Comparison of ENCODE assay signal across 2 cellular contexts in genomic region chr17:1413281-1413791, GRCh38.
A peak's percentile ranks its signal among the peaks of the same experiment; 100 is the strongest.
TF ChIP-seq lines count a peak whose summit lies in the region.

No MANE protein-coding gene starts in this region.

TF ChIP-seq in K562, 482 proteins besides CTCF, POLR2A, EP300 and RAD21 (continued from another document and continues in another):
- TF ChIP-seq CREM (IDR thresholded peaks at IDR 0.05; ENCODE audit: low read depth): 0 out of 2 replicates have a peak, but pooled peaks have one; percentile 20
- TF ChIP-seq ZNF79 (CRISPR knock-in tag; IDR thresholded peaks at IDR 0.05; ENCODE audit: low read depth): no peak
- peak; percentile 65 to 78 for TF ChIP-seq TRIM24 (IDR thresholded peaks at IDR 0.05)
- TF ChIP-seq L3MBTL2 (IDR thresholded peaks at IDR 0.05): no peak
- TF ChIP-seq CBFA2T3 (IDR thresholded peaks at IDR 0.05): peak; percentile 48
- TF ChIP-seq POLR2AphosphoS5 (IDR thresholded peaks at IDR 0.05; ENCODE audit: control insufficient read depth, insufficient read depth, low read depth, low read length): no peak
- TF ChIP-seq NCOR1 (IDR thresholded peaks at IDR 0.05): no peak
- TF ChIP-seq E2F6 (IDR thresholded peaks at IDR 0.05; ENCODE audit: borderline replicate concordance in 1 of 2, extremely low read depth in 1 of 2, insufficient read depth in 1 of 2, insufficient read length in 1 of 2, low read depth in 1 of 2, low read length in 1 of 2, poor library complexity in 1 of 2, severe bottlenecking in 1 of 2): no peak
- TF ChIP-seq CEBPG (CRISPR knock-in tag; IDR thresholded peaks at IDR 0.05): no peak
- no peak for TF ChIP-seq CEBPG (tag; conservative IDR thresholded peaks at IDR 0.05 in 1 of 2, IDR thresholded peaks at IDR 0.05 in 1 of 2)
- TF ChIP-seq RBM22 (IDR thresholded peaks at IDR 0.05; ENCODE audit: low read depth, low read length, poor library complexity, severe bottlenecking): no peak
- no peak for TF ChIP-seq TGIF2 (CRISPR knock-in tag; IDR thresholded peaks at IDR 0.05)
- TF ChIP-seq ZNF184 (CRISPR knock-in tag; IDR thresholded peaks at IDR 0.05): no peak
- no peak for TF ChIP-seq ZNF75A (CRISPR knock-in tag; IDR thresholded peaks at IDR 0.05)
- TF ChIP-seq ZBTB11 (CRISPR knock-in tag; IDR thresholded peaks at IDR 0.05): no peak
- no peak for TF ChIP-seq U2AF1 (optimal IDR thresholded peaks at IDR 0.05; ENCODE audit: low read depth, low read length)
- TF ChIP-seq ZKSCAN3 (CRISPR knock-in tag; IDR thresholded peaks at IDR 0.05): no peak
- TF ChIP-seq NR2F6 (CRISPR knock-in tag; IDR thresholded peaks at IDR 0.05): no peak
- TF ChIP-seq GTF2A2 (tag; IDR thresholded peaks at IDR 0.05): no peak
- no peak for TF ChIP-seq TFAM (CRISPR knock-in tag; conservative IDR thresholded peaks at IDR 0.05)
- TF ChIP-seq RCOR1 (IDR thresholded peaks at IDR 0.05; ENCODE audit: borderline replicate concordance in 1 of 2, low read depth in 2 of 2, low read length in 2 of 2): peak in 1 of 2 experiments; percentile 61; a peak in 2 of 4 replicates
- no peak for TF ChIP-seq HDAC2 (IDR thresholded peaks at IDR 0.05)
- TF ChIP-seq DACH1 (IDR thresholded peaks at IDR 0.05; ENCODE audit: partially characterized antibody): peak; percentile 48

TF ChIP-seq in HepG2, 621 proteins besides CTCF, POLR2A, EP300 and RAD21 (continued from another document and continues in another):
- no peak for TF ChIP-seq BCLAF1 (IDR thresholded peaks at IDR 0.05)
- no peak for TF ChIP-seq ZNF607 (CRISPR knock-in tag; IDR thresholded peaks at IDR 0.05; ENCODE audit: borderline replicate concordance)
- TF ChIP-seq SNAPC5 (CRISPR knock-in tag; IDR thresholded peaks at IDR 0.05; ENCODE audit: borderline replicate concordance): no peak
- 0 out of 2 replicates have a peak, but pooled peaks have one; percentile 24 for TF ChIP-seq HINFP (CRISPR knock-in tag; IDR thresholded peaks at IDR 0.05; ENCODE audit: low read depth)
- no peak for TF ChIP-seq GMEB2 (CRISPR knock-in tag; IDR thresholded peaks at IDR 0.05; ENCODE audit: low read depth)
- no peak for TF ChIP-seq MNT (IDR thresholded peaks at IDR 0.05)
- TF ChIP-seq ZNF432 (CRISPR knock-in tag; IDR thresholded peaks at IDR 0.05; ENCODE audit: borderline replicate concordance): no peak
- TF ChIP-seq SRSF4 (IDR thresholded peaks at IDR 0.05; ENCODE audit: low read depth, low read length, poor library complexity, severe bottlenecking): no peak
- TF ChIP-seq ZNF598 (CRISPR knock-in tag; IDR thresholded peaks at IDR 0.05; ENCODE audit: borderline replicate concordance): no peak
- TF ChIP-seq ZNF773 (CRISPR knock-in tag; IDR thresholded peaks at IDR 0.05; ENCODE audit: borderline replicate concordance): no peak
- TF ChIP-seq CEBPG (CRISPR knock-in tag; IDR thresholded peaks at IDR 0.05): no peak
- TF ChIP-seq ELF1 (CRISPR knock-in tag; IDR thresholded peaks at IDR 0.05): peak; percentile 39
- TF ChIP-seq TP53 (CRISPR knock-in tag; conservative IDR thresholded peaks at IDR 0.05): no peak
- no peak for TF ChIP-seq ZSCAN20 (CRISPR knock-in tag; IDR thresholded peaks at IDR 0.05; ENCODE audit: borderline replicate concordance)
- no peak for TF ChIP-seq ZNF776 (CRISPR knock-in tag; IDR thresholded peaks at IDR 0.05)
- no peak for TF ChIP-seq STAT6 (CRISPR knock-in tag; IDR thresholded peaks at IDR 0.05; ENCODE audit: borderline replicate concordance)
- peak; percentile 75 for TF ChIP-seq SAP130 (CRISPR knock-in tag; IDR thresholded peaks at IDR 0.05; ENCODE audit: low read depth)
- peak; percentile 47 for TF ChIP-seq HOXA3 (CRISPR knock-in tag; IDR thresholded peaks at IDR 0.05)
- TF ChIP-seq TEAD3 (CRISPR knock-in tag; optimal IDR thresholded peaks at IDR 0.05; ENCODE audit: borderline replicate concordance): peak; percentile 34
- TF ChIP-seq DMAP1 (CRISPR knock-in tag; IDR thresholded peaks at IDR 0.05): peak; percentile 36; the same call in 1 of the 2 replicates
- no peak for TF ChIP-seq ZNF337 (CRISPR knock-in tag; IDR thresholded peaks at IDR 0.05; ENCODE audit: borderline replicate concordance, low read depth)
- TF ChIP-seq ZNF33A (CRISPR knock-in tag; IDR thresholded peaks at IDR 0.05; ENCODE audit: borderline replicate concordance): no peak
- TF ChIP-seq POLR2AphosphoS2 (IDR thresholded peaks at IDR 0.05; ENCODE audit: low read depth, low read length): no peak
- TF ChIP-seq EZH2 (conservative IDR thresholded peaks at IDR 0.05; ENCODE audit: low read depth, low read length): no peak
- no peak for TF ChIP-seq ZSCAN21 (CRISPR knock-in tag; IDR thresholded peaks at IDR 0.05; ENCODE audit: borderline replicate concordance)
- peak; percentile 78; the same call in 1 of the 2 replicates for TF ChIP-seq MIXL1 (CRISPR knock-in tag; IDR thresholded peaks at IDR 0.05)
- TF ChIP-seq ATF7 (IDR thresholded peaks at IDR 0.05): no peak
- 0 out of 2 replicates have a peak, but pooled peaks have one; percentile 30 for TF ChIP-seq ATF7 (CRISPR knock-in tag; IDR thresholded peaks at IDR 0.05)
- TF ChIP-seq UBTF (CRISPR knock-in tag; IDR thresholded peaks at IDR 0.05): no peak
- TF ChIP-seq ZNF879 (CRISPR knock-in tag; IDR thresholded peaks at IDR 0.05): 0 out of 2 replicates have a peak, but pooled peaks have one; percentile 73
- TF ChIP-seq ZNF430 (CRISPR knock-in tag; IDR thresholded peaks at IDR 0.05): no peak
- TF ChIP-seq NCOR1 (IDR thresholded peaks at IDR 0.05; ENCODE audit: borderline replicate concordance, low read length): no peak
- TF ChIP-seq PHF20 (CRISPR knock-in tag; IDR thresholded peaks at IDR 0.05): no peak
- TF ChIP-seq ZNF629 (CRISPR knock-in tag; conservative IDR thresholded peaks at IDR 0.05): peak; percentile 40
- no peak for TF ChIP-seq NRL (CRISPR knock-in tag; IDR thresholded peaks at IDR 0.05; ENCODE audit: borderline replicate concordance)
- TF ChIP-seq PHF21A (CRISPR knock-in tag; IDR thresholded peaks at IDR 0.05): peak; percentile 64
- TF ChIP-seq REPIN1 (CRISPR knock-in tag; IDR thresholded peaks at IDR 0.05; ENCODE audit: borderline replicate concordance, low read depth): no peak
- no peak for TF ChIP-seq KDM4B (CRISPR knock-in tag; IDR thresholded peaks at IDR 0.05)
- TF ChIP-seq POGZ (CRISPR knock-in tag; IDR thresholded peaks at IDR 0.05): 0 out of 2 replicates have a peak, but pooled peaks have one; percentile 25
- no peak for TF ChIP-seq ZSCAN25 (CRISPR knock-in tag; IDR thresholded peaks at IDR 0.05)
- no peak for TF ChIP-seq ZNF230 (CRISPR knock-in tag; IDR thresholded peaks at IDR 0.05)
- TF ChIP-seq SMAD1 (CRISPR knock-in tag; IDR thresholded peaks at IDR 0.05; ENCODE audit: borderline replicate concordance, low read depth): no peak
- no peak for TF ChIP-seq TEAD2 (CRISPR knock-in tag; IDR thresholded peaks at IDR 0.05)
- no peak for TF ChIP-seq STAT5B (CRISPR knock-in tag; IDR thresholded peaks at IDR 0.05)
- TF ChIP-seq TEF (CRISPR knock-in tag; IDR thresholded peaks at IDR 0.05): no peak
- 0 out of 2 replicates have a peak, but pooled peaks have one; percentile 53 for TF ChIP-seq MEIS1 (CRISPR knock-in tag; IDR thresholded peaks at IDR 0.05; ENCODE audit: borderline replicate concordance)
- no peak for TF ChIP-seq ZNF224 (CRISPR knock-in tag; IDR thresholded peaks at IDR 0.05)
- no peak for TF ChIP-seq CREM (IDR thresholded peaks at IDR 0.05)
- TF ChIP-seq CREM (CRISPR knock-in tag; IDR thresholded peaks at IDR 0.05): no peak
- no peak for TF ChIP-seq FIP1L1 (IDR thresholded peaks at IDR 0.05; ENCODE audit: borderline replicate concordance, insufficient read depth, low read depth, low read length)
- TF ChIP-seq HNF4A (CRISPR knock-in tag; IDR thresholded peaks at IDR 0.05): peak; percentile 64
